ENCODE assay signal across 21 cellular contexts in genomic region chr6:135722182-135722581, GRCh38.
A peak's percentile ranks its signal among the peaks of the same experiment; 100 is the strongest.
DNase-seq lines count a peak whose midpoint lies in the region; ATAC-seq and TF ChIP-seq lines count a peak whose summit lies in the region.
"Had no signal": no experiment of that assay in that cellular context is flagged by ENCODE, and none has a peak within 500 bp of the region (broad histone marks: within the 10 kb centered on the region; RNA-seq: fewer than 3 reads in every experiment).

No MANE protein-coding gene starts in this region.

- ATAC-seq in RWPE2 (ENCODE audit: low read depth) = peak; percentile 60
- no peak for ATAC-seq in GM18498 (IDR thresholded peaks at IDR 0.05; ENCODE audit: unreplicated experiment)
- no peak for ATAC-seq in HG02642 (IDR thresholded peaks at IDR 0.05; ENCODE audit: poor library complexity, unreplicated experiment)
- ATAC-seq: naive thymus-derived CD8-positive, alpha-beta T cell had no signal

- DNase-seq in activated T-cell treated with anti-CD3 and anti-CD28 coated beads, Interleukin-2, amount 50 U/mL, for 24 hours = no peak
- no peak for DNase-seq in activated T-cell treated with anti-CD3 and anti-CD28 coated beads, Interleukin-2, amount 50 U/mL, for 1 hour
- DNase-seq in RWPE2 (ENCODE audit: low spot score) (no peak), fibroblast of the aortic adventitia (ENCODE audit: low read depth) (peak; percentile 17), germinal center (ENCODE audit: low spot score) (no peak), DMS79 (lab: John Stamatoyannopoulos, UW) (no peak)
- DNase-seq: 8988T; activated CD8-positive, alpha-beta memory T cell treated with anti-CD3 and anti-CD28 coated beads, Interleukin-2, amount 50 U/mL, for 48 hours; activated naive CD4-positive, alpha-beta T cell; endodermal cell; naive thymus-derived CD8-positive, alpha-beta T cell; NCI-H1930; NCI-H446; sigmoid colon; stimulated activated naive CD4-positive, alpha-beta T cell treated with Interleukin-2 at 50 U/mL for 16 hours had no signal

- H3K27ac Mint-ChIP-seq in activated T-cell treated with anti-CD3 and anti-CD28 coated beads, Interleukin-2, amount 50 U/mL, for 24 hours = peak overlapping the region; percentile 55
- H3K27ac Mint-ChIP-seq: endodermal cell; memory B cell; naive thymus-derived CD8-positive, alpha-beta T cell had no signal

- H3K36me3 ChIP-seq in RWPE2 (ENCODE audit: low read depth) = no peaks in the 10 kb centered on the region
- H3K36me3 ChIP-seq: sigmoid colon had no signal

- TF ChIP-seq CTCF in RWPE2 (IDR thresholded peaks at IDR 0.05; ENCODE audit: poor library complexity, severe bottlenecking) (no peak), fibroblast of the aortic adventitia (IDR thresholded peaks at IDR 0.05; ENCODE audit: insufficient read depth, low read length) (no peak)

- H3K4me1 ChIP-seq in RWPE2 (ENCODE audit: insufficient read depth, poor library complexity, severe bottlenecking) = peaks cover 17% of the 10 kb centered on the region
- H3K4me1 ChIP-seq: BLaER1 treated with 17β-estradiol and CSF1 and Interleukin-3, amounts not matched to agents 10 nM and 100 nM; parathyroid adenoma; sigmoid colon; tibial nerve had no signal

- no peaks in the 10 kb centered on the region for H3K27me3 Mint-ChIP-seq in activated T-cell treated with anti-CD3 and anti-CD28 coated beads, Interleukin-2, amount 50 U/mL, for 24 hours
- H3K27me3 Mint-ChIP-seq: memory B cell; naive thymus-derived CD8-positive, alpha-beta T cell had no signal

- no peaks in the 10 kb centered on the region for H3K27me3 ChIP-seq in RWPE2 (ENCODE audit: insufficient read depth, poor library complexity, severe bottlenecking)
- H3K27me3 ChIP-seq: BLaER1 treated with 17β-estradiol and CSF1 and Interleukin-3, amounts not matched to agents 10 nM and 100 nM; sigmoid colon; tibial nerve had no signal

- no peak overlapping the region for H3K4me3 ChIP-seq in RWPE2 (ENCODE audit: severe bottlenecking)
- no peak overlapping the region for H3K4me3 ChIP-seq in fibroblast of the aortic adventitia (ENCODE audit: low read depth, low read length)
- H3K4me3 ChIP-seq: BLaER1 treated with 17β-estradiol and CSF1 and Interleukin-3, amounts not matched to agents 10 nM and 100 nM; sigmoid colon; tibial nerve had no signal

- H3K9me3 Mint-ChIP-seq in activated T-cell treated with anti-CD3 and anti-CD28 coated beads, Interleukin-2, amount 50 U/mL, for 24 hours = peaks cover 35% of the 10 kb centered on the region

- H3K27ac ChIP-seq in RWPE2 (ENCODE audit: poor library complexity, severe bottlenecking) = peak overlapping the region; percentile 52
- H3K27ac ChIP-seq: BLaER1 treated with 17β-estradiol and CSF1 and Interleukin-3, amounts not matched to agents 10 nM and 100 nM; parathyroid adenoma; sigmoid colon; tibial nerve had no signal

- H3K9me3 ChIP-seq in RWPE2 (ENCODE audit: severe bottlenecking) = peaks cover 2% of the 10 kb centered on the region

- H3K36me3 Mint-ChIP-seq in activated T-cell treated with anti-CD3 and anti-CD28 coated beads, Interleukin-2, amount 50 U/mL, for 24 hours (ENCODE audit: low read depth) = peaks cover 7% of the 10 kb centered on the region

- H3K4me1 Mint-ChIP-seq in activated T-cell treated with anti-CD3 and anti-CD28 coated beads, Interleukin-2, amount 50 U/mL, for 24 hours (ENCODE audit: low read depth) = peaks cover 17% of the 10 kb centered on the region
- H3K4me1 Mint-ChIP-seq: endodermal cell; memory B cell; naive thymus-derived CD8-positive, alpha-beta T cell had no signal

- H3K4me3 Mint-ChIP-seq in activated T-cell treated with anti-CD3 and anti-CD28 coated beads, Interleukin-2, amount 50 U/mL, for 24 hours = no peak overlapping the region
- H3K4me3 Mint-ChIP-seq: endodermal cell; memory B cell; naive thymus-derived CD8-positive, alpha-beta T cell had no signal
